Comparison of ENCODE assay signal across 1 cellular context in the genomic region with DNA sequence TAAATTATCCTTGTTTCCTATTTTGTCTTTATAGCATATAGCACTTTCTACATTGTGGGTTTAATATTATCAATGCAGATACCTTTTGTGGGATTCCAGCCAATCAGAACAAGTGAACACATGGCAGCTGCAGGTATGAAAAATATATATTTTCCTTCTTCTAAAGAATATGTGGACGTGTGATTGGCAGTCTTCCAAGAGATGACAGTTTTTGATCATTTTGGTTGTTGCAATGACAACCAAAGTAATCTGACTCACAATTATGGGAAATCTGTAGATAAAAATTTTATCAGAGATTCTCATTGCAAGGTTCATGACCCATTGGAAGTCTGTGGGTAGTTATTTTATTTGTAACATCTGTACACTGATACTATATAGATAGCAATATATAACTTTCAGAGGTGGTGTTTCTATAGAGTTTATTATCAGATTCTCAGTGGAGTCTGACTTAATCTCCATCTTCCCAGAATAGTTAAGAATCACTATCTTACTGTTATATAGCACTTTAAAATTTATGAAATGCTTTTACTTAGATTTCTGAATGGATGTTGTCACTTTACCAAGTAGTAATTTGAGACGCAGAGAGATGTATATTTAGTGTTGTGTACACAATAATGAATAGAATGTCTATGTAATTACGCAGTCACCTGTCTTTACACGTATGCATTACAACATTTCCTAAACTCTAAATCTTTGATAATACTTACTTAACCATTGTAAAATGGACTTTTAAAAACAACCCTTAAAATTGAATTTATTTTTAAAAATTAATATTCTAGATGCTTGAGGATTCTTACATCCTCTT.
TF ChIP-seq lines count a peak whose summit lies in the region.

No MANE protein-coding gene starts in this region.

TF ChIP-seq in K562, 482 proteins besides CTCF, POLR2A, EP300 and RAD21:
- TF ChIP-seq, protein P1, sequence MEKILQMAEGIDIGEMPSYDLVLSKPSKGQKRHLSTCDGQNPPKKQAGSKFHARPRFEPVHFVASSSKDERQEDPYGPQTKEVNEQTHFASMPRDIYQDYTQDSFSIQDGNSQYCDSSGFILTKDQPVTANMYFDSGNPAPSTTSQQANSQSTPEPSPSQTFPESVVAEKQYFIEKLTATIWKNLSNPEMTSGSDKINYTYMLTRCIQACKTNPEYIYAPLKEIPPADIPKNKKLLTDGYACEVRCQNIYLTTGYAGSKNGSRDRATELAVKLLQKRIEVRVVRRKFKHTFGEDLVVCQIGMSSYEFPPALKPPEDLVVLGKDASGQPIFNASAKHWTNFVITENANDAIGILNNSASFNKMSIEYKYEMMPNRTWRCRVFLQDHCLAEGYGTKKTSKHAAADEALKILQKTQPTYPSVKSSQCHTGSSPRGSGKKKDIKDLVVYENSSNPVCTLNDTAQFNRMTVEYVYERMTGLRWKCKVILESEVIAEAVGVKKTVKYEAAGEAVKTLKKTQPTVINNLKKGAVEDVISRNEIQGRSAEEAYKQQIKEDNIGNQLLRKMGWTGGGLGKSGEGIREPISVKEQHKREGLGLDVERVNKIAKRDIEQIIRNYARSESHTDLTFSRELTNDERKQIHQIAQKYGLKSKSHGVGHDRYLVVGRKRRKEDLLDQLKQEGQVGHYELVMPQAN (IDR thresholded peaks at IDR 0.05; ENCODE audit: borderline replicate concordance): no peak
- TF ChIP-seq NFIC (IDR thresholded peaks at IDR 0.05) (peak; percentile 29; the same call in 1 of the 2 replicates), ZNF780A (CRISPR knock-in tag; IDR thresholded peaks at IDR 0.05) (no peak), ZNF586 (CRISPR knock-in tag; conservative IDR thresholded peaks at IDR 0.05) (no peak), PHB (CRISPR knock-in tag; IDR thresholded peaks at IDR 0.05) (no peak), HMG20B (CRISPR knock-in tag; IDR thresholded peaks at IDR 0.05) (no peak), MEIS2 (IDR thresholded peaks at IDR 0.05; ENCODE audit: partially characterized antibody) (peak; percentile 13)
- TF ChIP-seq, protein P2, sequence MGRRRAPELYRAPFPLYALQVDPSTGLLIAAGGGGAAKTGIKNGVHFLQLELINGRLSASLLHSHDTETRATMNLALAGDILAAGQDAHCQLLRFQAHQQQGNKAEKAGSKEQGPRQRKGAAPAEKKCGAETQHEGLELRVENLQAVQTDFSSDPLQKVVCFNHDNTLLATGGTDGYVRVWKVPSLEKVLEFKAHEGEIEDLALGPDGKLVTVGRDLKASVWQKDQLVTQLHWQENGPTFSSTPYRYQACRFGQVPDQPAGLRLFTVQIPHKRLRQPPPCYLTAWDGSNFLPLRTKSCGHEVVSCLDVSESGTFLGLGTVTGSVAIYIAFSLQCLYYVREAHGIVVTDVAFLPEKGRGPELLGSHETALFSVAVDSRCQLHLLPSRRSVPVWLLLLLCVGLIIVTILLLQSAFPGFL (CRISPR knock-in tag; IDR thresholded peaks at IDR 0.05): no peak
